In the genomic region with DNA sequence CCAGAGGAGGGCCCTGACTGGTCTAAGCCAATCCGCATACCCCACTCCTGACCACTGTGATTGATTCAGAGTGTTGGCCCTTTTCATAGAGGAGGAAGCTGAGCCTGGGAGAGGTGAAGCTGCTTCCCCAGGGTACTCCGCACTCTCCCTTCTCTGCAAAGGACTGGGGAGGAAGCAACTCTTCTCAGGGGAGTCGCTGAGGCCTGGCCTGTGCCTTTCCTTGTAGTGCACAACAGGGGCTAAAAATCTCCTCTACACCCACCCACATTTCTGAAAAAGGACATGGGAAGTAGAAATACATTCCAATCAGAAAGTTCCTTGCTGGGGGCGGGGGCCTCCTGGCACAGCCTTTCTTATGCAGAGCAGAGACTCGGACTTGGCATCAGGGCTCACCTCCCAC, we compare ENCODE assay signal across 21 cellular contexts. TPM values are rescaled to one million over a fixed set of nuclear protein-coding genes. Genes with fewer than 3 reads are reported as not detected.
A peak's percentile ranks its signal among the peaks of the same experiment; 100 is the strongest.
DNase-seq lines count a peak whose midpoint lies in the region; ATAC-seq and TF ChIP-seq lines count a peak whose summit lies in the region.
"Had no signal": no experiment of that assay in that cellular context is flagged by ENCODE, and none has a peak within 500 bp of the region (broad histone marks: within the 10 kb centered on the region; RNA-seq: fewer than 3 reads in every experiment).

No MANE protein-coding gene starts in this region.

- peaks cover 7% of the 10 kb centered on the region for H3K27me3 Mint-ChIP-seq in endodermal cell (ENCODE audit: insufficient read depth)

- H3K4me1 ChIP-seq in BLaER1 (peaks cover 56% of the 10 kb centered on the region), HEK293 (ENCODE audit: control insufficient read depth, insufficient read depth, low read length) (no peaks in the 10 kb centered on the region), endodermal cell (ENCODE audit: control insufficient read depth, insufficient read depth, low read length) (no peaks in the 10 kb centered on the region), stomach smooth muscle (ENCODE audit: control insufficient read depth, insufficient read depth, low read length) (peaks cover 40% of the 10 kb centered on the region), GM23248 (ENCODE audit: insufficient read depth) (peaks cover 8% of the 10 kb centered on the region; the same call in 1 of the 2 replicates)

- no peak overlapping the region for H3K27ac ChIP-seq in BLaER1
- no peak overlapping the region for H3K27ac ChIP-seq in HEK293 (ENCODE audit: extremely low read depth, low read depth, low read length)
- H3K27ac ChIP-seq in endodermal cell (ENCODE audit: low read depth, low read length): no peak overlapping the region
- peak overlapping the region; percentile 92 for H3K27ac ChIP-seq in stomach smooth muscle (ENCODE audit: low read length)
- H3K27ac ChIP-seq in GM23248: no peak overlapping the region

- H3K79me2 ChIP-seq in GM23248 (ENCODE audit: insufficient read depth): no peaks in the 10 kb centered on the region

- no peak overlapping the region for H3K4me3 ChIP-seq in BLaER1
- H3K4me3 ChIP-seq in HEK293 (ENCODE audit: low read depth, low read length): no peak overlapping the region
- H3K4me3 ChIP-seq in endodermal cell (ENCODE audit: low read length): no peak overlapping the region
- H3K4me3 ChIP-seq in stomach smooth muscle (ENCODE audit: low read length in 2 of 2): no peak overlapping the region
- H3K4me3 ChIP-seq in GM23248: no peak overlapping the region
- H3K4me3 ChIP-seq: GM12878 had no signal

- H4K20me1 ChIP-seq in BLaER1 (no peaks in the 10 kb centered on the region), GM23248 (ENCODE audit: insufficient read depth) (no peaks in the 10 kb centered on the region)

- H3K9ac ChIP-seq in BLaER1: no peak overlapping the region
- no peak overlapping the region for H3K9ac ChIP-seq in endodermal cell (ENCODE audit: extremely low read depth, low read length, poor library complexity, severe bottlenecking)
- no peak overlapping the region for H3K9ac ChIP-seq in stomach smooth muscle (ENCODE audit: low read length in 2 of 2)
- H3K9ac ChIP-seq in GM23248: no peak overlapping the region

- H3K4me2 ChIP-seq in BLaER1: peak overlapping the region; percentile 80
- H3K4me2 ChIP-seq in GM23248 (ENCODE audit: unreplicated experiment): no peak overlapping the region

- WGBS in endodermal cell (ENCODE audit: insufficient coverage in 1 of 2, insufficient read length in 1 of 2), 2 experiments: 90 to 96% methylated on average over 4 to 5 of the region's 5 CpGs
- WGBS in GM23248 (ENCODE audit: low coverage in 1 of 2, low lambda C conversion rate in 2 of 2, missing lambda C conversion rate in 2 of 2), 2 experiments: 73 to 74% methylated on average over 5 of the region's 5 CpGs

- H3K9me3 Mint-ChIP-seq in endodermal cell: no peaks in the 10 kb centered on the region
- H3K9me3 Mint-ChIP-seq: CD4-positive, CD25-positive, alpha-beta regulatory T cell; CD8-positive, alpha-beta memory T cell; H9 had no signal

- H3K9me2 ChIP-seq in GM23248 (ENCODE audit: insufficient read depth): no peaks in the 10 kb centered on the region

- in situ Hi-C loops in GM23248 (cut with MboI): no loop called here

- no peak for TF ChIP-seq CTCF in HEK293 (tag by site-specific recombination; IDR thresholded peaks at IDR 0.05)
- TF ChIP-seq CTCF in endodermal cell (conservative IDR thresholded peaks at IDR 0.05): no peak

- no peak overlapping the region for H3K4me3 Mint-ChIP-seq in endodermal cell
- H3K4me3 Mint-ChIP-seq: CD4-positive, CD25-positive, alpha-beta regulatory T cell; H9 had no signal

- DNase-seq in endodermal cell: no peak
- DNase-seq in GM23248: no peak
- DNase-seq in NCI-H526 (lab: John Stamatoyannopoulos, UW): no peak
- DNase-seq: 8988T; C1 segment of cervical spinal cord; CD4-positive, CD25-positive, alpha-beta regulatory T cell; CD8-positive, alpha-beta memory T cell; COR-L47; DMS 273 treated with DMSO at 0.1 percent for 48 hours; DMS53; DND-41; EL; GOT3; H9 had no signal

- CTCF ChIA-PET in HEK293 (lab: Yijun Ruan, JAX): no interaction called here

- H3K36me3 Mint-ChIP-seq in endodermal cell (ENCODE audit: low read depth): no peaks in the 10 kb centered on the region
- H3K36me3 Mint-ChIP-seq: CD4-positive, CD25-positive, alpha-beta regulatory T cell; CD8-positive, alpha-beta memory T cell had no signal

- ATAC-seq in GM19328 (IDR thresholded peaks at IDR 0.05; ENCODE audit: unreplicated experiment): no peak
- ATAC-seq: GM12878, HepG2 had no signal

- no peaks in the 10 kb centered on the region for H3F3A ChIP-seq in GM23248 (ENCODE audit: insufficient read depth)

- no peak overlapping the region for H2AFZ ChIP-seq in GM23248

- POLR2A ChIA-PET in HEK293 (lab: Yijun Ruan, JAX): no interaction called here

- peak overlapping the region; percentile 30 for H3K27ac Mint-ChIP-seq in endodermal cell
- H3K27ac Mint-ChIP-seq: CD4-positive, CD25-positive, alpha-beta regulatory T cell; CD8-positive, alpha-beta memory T cell; H9 had no signal

- peaks cover 2% of the 10 kb centered on the region for H3K4me1 Mint-ChIP-seq in endodermal cell

- no peaks in the 10 kb centered on the region for H3K36me3 ChIP-seq in BLaER1
- no peaks in the 10 kb centered on the region for H3K36me3 ChIP-seq in HEK293 (ENCODE audit: control insufficient read depth in 2 of 2, insufficient read depth in 1 of 2, low read length in 2 of 2)
- H3K36me3 ChIP-seq in endodermal cell (ENCODE audit: control insufficient read depth, insufficient read depth, low read length): no peaks in the 10 kb centered on the region
- no peaks in the 10 kb centered on the region for H3K36me3 ChIP-seq in stomach smooth muscle (ENCODE audit: control insufficient read depth in 2 of 2, insufficient read depth in 2 of 2, low read length in 2 of 2)
- H3K36me3 ChIP-seq in GM23248 (ENCODE audit: low read depth): no peaks in the 10 kb centered on the region

- peaks cover 16% of the 10 kb centered on the region; the same call in 1 of the 2 replicates for H3K27me3 ChIP-seq in BLaER1
- no peaks in the 10 kb centered on the region for H3K27me3 ChIP-seq in endodermal cell (ENCODE audit: control insufficient read depth, insufficient read depth, low read length, poor library complexity, severe bottlenecking)
- H3K27me3 ChIP-seq in stomach smooth muscle (ENCODE audit: control insufficient read depth in 1 of 2, insufficient read depth in 2 of 2, low read length in 2 of 2): no peaks in the 10 kb centered on the region
- H3K27me3 ChIP-seq in GM23248 (replicated peaks; ENCODE audit: insufficient read depth): peaks cover 14% of the 10 kb centered on the region

- no peaks in the 10 kb centered on the region for H3K9me3 ChIP-seq in BLaER1
- H3K9me3 ChIP-seq in HEK293 (ENCODE audit: control insufficient read depth, insufficient read depth, low read depth, low read length): no peaks in the 10 kb centered on the region
- H3K9me3 ChIP-seq in endodermal cell (ENCODE audit: control insufficient read depth, low read length): no peaks in the 10 kb centered on the region
- no peaks in the 10 kb centered on the region for H3K9me3 ChIP-seq in stomach smooth muscle (ENCODE audit: control insufficient read depth in 2 of 2, low read length in 2 of 2)
- no peaks in the 10 kb centered on the region for H3K9me3 ChIP-seq in GM23248 (ENCODE audit: low read depth)

TF ChIP-seq in HEK293, 187 proteins besides CTCF, POLR2A, EP300 and RAD21:
- TF ChIP-seq ZNF423 (tag by site-specific recombination; IDR thresholded peaks at IDR 0.05): no peak
- 0 out of 2 replicates have a peak, but pooled peaks have one; percentile 21 for TF ChIP-seq ZNF341 (tag by site-specific recombination; IDR thresholded peaks at IDR 0.05; ENCODE audit: low read depth)
TF ChIP-seq in HEK293: peak in this region for 1.

RNA-seq across cellular contexts. Expression of a gene that starts 22.2 kb away (rescaled TPM):
- total RNA-seq in endodermal cell: 1 to 10 TPM; 1.3 to 2.6 TPM
- 2.2 TPM for polyA plus RNA-seq in endodermal cell (2013, experiment 1 of 2)
- polyA plus RNA-seq in endodermal cell (2013, experiment 2 of 2): 1.5 TPM
- total RNA-seq in GM23248 (2014; rRNA removed; shearing (Covaris generic)): 0.32 and 1.0 TPM in 2 replicates
- polyA plus RNA-seq in GM23248 (2016; fragmentation: Nextera tagmentation; extraction: Ambion mirVana): 0.22 and 0.89 TPM in 2 replicates
- total RNA-seq: A673; CD4-positive, CD25-positive, alpha-beta regulatory T cell; CD8-positive, alpha-beta memory T cell; GM12878; HepG2 had no signal
- polyA plus RNA-seq: CD8-positive, alpha-beta memory T cell had no signal

RNA-seq across cellular contexts. Expression of a gene that starts 22.8 kb away (rescaled TPM):
- total RNA-seq in endodermal cell: 1 to 10 TPM; 3.1 to 3.4 TPM
- 6.0 TPM for polyA plus RNA-seq in endodermal cell (2013, experiment 1 of 2)
- 6.4 TPM for polyA plus RNA-seq in endodermal cell (2013, experiment 2 of 2)
- total RNA-seq in GM23248 (2014; rRNA removed; shearing (Covaris generic)): 2.3 and 6.2 TPM in 2 replicates
- 9.8 and 10.4 TPM in 2 replicates for polyA plus RNA-seq in GM23248 (2016; fragmentation: Nextera tagmentation; extraction: Ambion mirVana)
